In genomic region chr21:34844033-34844923, GRCh38 we compare ENCODE assay signal across 8 cellular contexts.
A peak's percentile ranks its signal among the peaks of the same experiment; 100 is the strongest.
DNase-seq lines count a peak whose midpoint lies in the region; ATAC-seq and TF ChIP-seq lines count a peak whose summit lies in the region.

No MANE protein-coding gene starts in this region.

- TF ChIP-seq CTCF in GM10266 (IDR thresholded peaks at IDR 0.05; ENCODE audit: control insufficient read depth, insufficient read depth, low read depth, missing control alignments) (no peak), fibroblast of villous mesenchyme (IDR thresholded peaks at IDR 0.05; ENCODE audit: insufficient read depth, low read depth, low read length) (no peak)

- ATAC-seq in GM19035 (IDR thresholded peaks at IDR 0.05; ENCODE audit: unreplicated experiment) (no peak), HG03521 (IDR thresholded peaks at IDR 0.05; ENCODE audit: unreplicated experiment) (no peak)

- peak; percentile 62 for DNase-seq in GM10266 (ENCODE audit: extremely low spot score)
- DNase-seq in NCI-H345 treated with DMSO at 0.1 percent for 48 hours (lab: John Stamatoyannopoulos, UW; ENCODE audit: unreplicated experiment), result peak; percentile 52
- peak; percentile 67 for DNase-seq in fibroblast of villous mesenchyme (ENCODE audit: low read depth)
- DNase-seq in renal cortical epithelial cell (ENCODE audit: low read depth), result peak; percentile 31
- DNase-seq in SHP77 treated with DMSO at 0.1 percent for 48 hours (lab: John Stamatoyannopoulos, UW), result no peak
- no peak for DNase-seq in DMS79 (lab: John Stamatoyannopoulos, UW)

- no peak overlapping the region for H3K4me3 ChIP-seq in fibroblast of villous mesenchyme (ENCODE audit: low read depth, low read length)

Comparison
In these comparisons a context has a peak if more than half of its experiments do, and no peak if none do; other contexts are left out.
1. DNase-seq: peak in GM10266 (single experiment), NCI-H345 treated with DMSO at 0.1 percent for 48 hours (single experiment), fibroblast of villous mesenchyme (single experiment) and renal cortical epithelial cell (single experiment); none in SHP77 treated with DMSO at 0.1 percent for 48 hours (single experiment) and DMS79 (single experiment).